16 cellular contexts compared by ENCODE assay signal in genomic region chr3:159319156-159319555, GRCh38.
DNase-seq lines count a peak whose midpoint lies in the region; ATAC-seq lines count a peak whose summit lies in the region.
"Had no signal": no experiment of that assay in that cellular context is flagged by ENCODE, and none has a peak within 500 bp of the region (broad histone marks: within the 10 kb centered on the region; RNA-seq: fewer than 3 reads in every experiment).

No MANE protein-coding gene starts in this region.

- no peak overlapping the region for H3K4me3 Mint-ChIP-seq in natural killer cell treated with Interleukin-12 subunit alpha and Interleukin-12 subunit beta and Interleukin-15 and Interleukin-18, amount 100 ng/mL, for 72 hours
- H3K4me3 Mint-ChIP-seq: B cell; CD4-positive, CD25-positive, alpha-beta regulatory T cell; CD8-positive, alpha-beta T cell; HFFc6 had no signal

- no peaks in the 10 kb centered on the region for H3K27me3 Mint-ChIP-seq in natural killer cell treated with Interleukin-12 subunit alpha and Interleukin-12 subunit beta and Interleukin-15 and Interleukin-18, amount 100 ng/mL, for 72 hours
- H3K27me3 Mint-ChIP-seq: B cell had no signal

- no peaks in the 10 kb centered on the region for H3K4me1 Mint-ChIP-seq in natural killer cell treated with Interleukin-12 subunit alpha and Interleukin-12 subunit beta and Interleukin-15 and Interleukin-18, amount 100 ng/mL, for 72 hours (ENCODE audit: low read depth in 2 of 2)
- H3K4me1 Mint-ChIP-seq: B cell; CD4-positive, CD25-positive, alpha-beta regulatory T cell had no signal

- H3K36me3 Mint-ChIP-seq in natural killer cell treated with Interleukin-12 subunit alpha and Interleukin-12 subunit beta and Interleukin-15 and Interleukin-18, amount 100 ng/mL, for 72 hours: no peaks in the 10 kb centered on the region
- H3K36me3 Mint-ChIP-seq: CD4-positive, CD25-positive, alpha-beta regulatory T cell; CD8-positive, alpha-beta T cell had no signal

- no peak overlapping the region for H3K27ac Mint-ChIP-seq in natural killer cell treated with Interleukin-12 subunit alpha and Interleukin-12 subunit beta and Interleukin-15 and Interleukin-18, amount 100 ng/mL, for 72 hours
- H3K27ac Mint-ChIP-seq: B cell; CD4-positive, CD25-positive, alpha-beta regulatory T cell; CD8-positive, alpha-beta T cell; HFFc6 had no signal

- DNase-seq in COLO829 (ENCODE audit: low spot score) (peak; percentile 84), foreskin melanocyte (peak; percentile 60), midbrain (lab: John Stamatoyannopoulos, UW) (peak; percentile 1)
- no peak for DNase-seq in natural killer cell treated with Interleukin-12 subunit alpha and Interleukin-12 subunit beta and Interleukin-15 and Interleukin-18, amount 100 ng/mL, for 72 hours (ENCODE audit: low spot score)
- DNase-seq: CD4-positive, CD25-positive, alpha-beta regulatory T cell; CD8-positive, alpha-beta T cell; DMS 273 treated with DMSO at 0.1 percent for 48 hours; DMS79; EL; GDM1; GOT3; HFFc6 had no signal

- ATAC-seq in natural killer cell treated with Interleukin-12 subunit alpha and Interleukin-12 subunit beta and Interleukin-15 and Interleukin-18, amount 100 ng/mL, for 72 hours: no peak
- ATAC-seq in HG03039 (IDR thresholded peaks at IDR 0.05; ENCODE audit: unreplicated experiment): no peak
- ATAC-seq in activated CD4-positive, CD25-positive, alpha-beta regulatory T cell treated with anti-CD3 and anti-CD28 coated beads, Interleukin-2, amount 50 U/mL, for 24 hours: no peak
- ATAC-seq: CD8-positive, alpha-beta T cell; GM12878 had no signal

- H3K9me3 Mint-ChIP-seq in natural killer cell treated with Interleukin-12 subunit alpha and Interleukin-12 subunit beta and Interleukin-15 and Interleukin-18, amount 100 ng/mL, for 72 hours: no peaks in the 10 kb centered on the region
- H3K9me3 Mint-ChIP-seq: HFFc6 had no signal
